ENCODE assay signal across 25 cellular contexts in the genomic region with DNA sequence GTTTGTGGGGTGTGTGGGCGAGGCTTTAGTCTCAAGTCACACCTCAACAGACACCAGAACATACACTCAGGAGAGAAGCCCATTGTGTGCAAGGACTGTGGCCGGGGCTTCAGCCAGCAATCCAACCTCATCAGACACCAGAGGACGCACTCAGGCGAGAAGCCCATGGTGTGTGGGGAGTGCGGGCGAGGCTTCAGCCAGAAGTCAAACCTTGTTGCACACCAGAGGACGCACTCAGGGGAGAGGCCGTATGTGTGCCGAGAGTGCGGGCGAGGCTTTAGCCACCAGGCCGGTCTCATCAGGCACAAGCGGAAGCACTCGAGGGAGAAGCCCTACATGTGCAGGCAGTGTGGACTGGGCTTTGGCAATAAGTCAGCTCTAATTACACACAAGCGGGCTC.
"Had no signal": no experiment of that assay in that cellular context is flagged by ENCODE, and none has a peak within 500 bp of the region (broad histone marks: within the 10 kb centered on the region; RNA-seq: fewer than 3 reads in every experiment).

No MANE protein-coding gene starts in this region.

- H3K4me1 ChIP-seq: esophagus muscularis mucosa, gastroesophageal sphincter, heart left ventricle, left ventricle myocardium inferior, lower lobe of right lung had no signal

- H3K4me3 ChIP-seq: coronary artery, dorsolateral prefrontal cortex, esophagus muscularis mucosa, gastroesophageal sphincter, heart left ventricle, hepatocyte, left ventricle myocardium inferior, lower lobe of right lung, mucosa of descending colon had no signal

- DNase-seq: dermis blood vessel endothelial cell; dorsolateral prefrontal cortex; effector CD4-positive, alpha-beta T cell; effector memory CD4-positive, alpha-beta T cell; foreskin keratinocyte; heart left ventricle; hypothalamus; islet precursor cell; kidney; kidney glomerular epithelial cell; left colon; left ventricle myocardium inferior; lower lobe of right lung; mesenchymal stem cell; mucosa of descending colon had no signal

- ATAC-seq: foreskin keratinocyte, gastroesophageal sphincter, left colon, left lobe of liver, mucosa of descending colon had no signal

- FAIRE-seq: colon, endothelial cell of umbilical vein, frontal cortex, kidney had no signal

- H3K9me3 Mint-ChIP-seq: mesothelial cell of epicardium had no signal

- H3K9me3 ChIP-seq: esophagus muscularis mucosa, gastroesophageal sphincter, heart left ventricle, left ventricle myocardium inferior, lower lobe of right lung, mucosa of descending colon had no signal

- H3K27ac Mint-ChIP-seq: immature natural killer cell, mesothelial cell of epicardium had no signal

- H3K27ac ChIP-seq: coronary artery, dorsolateral prefrontal cortex, esophagus muscularis mucosa, gastroesophageal sphincter, heart left ventricle, hepatocyte, left ventricle myocardium inferior, lower lobe of right lung had no signal

- H3K27me3 ChIP-seq: dorsolateral prefrontal cortex, esophagus muscularis mucosa, foreskin keratinocyte, gastroesophageal sphincter, heart left ventricle, hepatocyte had no signal

- H3K4me3 Mint-ChIP-seq: immature natural killer cell, mesothelial cell of epicardium had no signal

- H3K4me1 Mint-ChIP-seq: mesothelial cell of epicardium had no signal
